ENCODE assay signal across 14 cellular contexts in genomic region chr1:155037851-155038441, GRCh38. TPM values are rescaled to one million over a fixed set of nuclear protein-coding genes. Genes with fewer than 3 reads are reported as not detected.
DNase-seq lines count a peak whose midpoint lies in the region; TF ChIP-seq lines count a peak whose summit lies in the region.
"Had no signal": no experiment of that assay in that cellular context is flagged by ENCODE, and none has a peak within 500 bp of the region (broad histone marks: within the 10 kb centered on the region; RNA-seq: fewer than 3 reads in every experiment).

No MANE protein-coding gene starts in this region.

- 54 to 74% methylated on average over 6 of the region's 6 CpGs for WGBS in esophagus, 2 donors
- 88% methylated on average over 6 of the region's 6 CpGs for WGBS in smooth muscle cell (ENCODE audit: low lambda C conversion rate)

- no peak for TF ChIP-seq CTCF in VCaP (conservative IDR thresholded peaks at IDR 0.05)
- no peak for TF ChIP-seq CTCF in smooth muscle cell (IDR thresholded peaks at IDR 0.05; ENCODE audit: borderline replicate concordance, insufficient read depth, poor library complexity, severe bottlenecking)

- no peak overlapping the region for H3K4me2 ChIP-seq in smooth muscle cell

- H3K79me2 ChIP-seq in smooth muscle cell (ENCODE audit: low read depth) = no peaks in the 10 kb centered on the region

- intact Hi-C loops in head of caudate nucleus (cut with DNase I) = no loop called here

- no peak overlapping the region for H2AFZ ChIP-seq in smooth muscle cell (ENCODE audit: low read depth)

- H4K20me1 ChIP-seq in smooth muscle cell (ENCODE audit: low read depth) = no peaks in the 10 kb centered on the region

- H3K4me3 ChIP-seq in esophagus (ENCODE audit: low read depth in 1 of 2, low read length in 2 of 2) = no peak overlapping the region
- H3K4me3 ChIP-seq in mucosa of rectum (ENCODE audit: low read length in 2 of 2) = peak overlapping the region in 1 of 2 donors; percentile 37
- H3K4me3 ChIP-seq in smooth muscle cell = no peak overlapping the region

- H3K27me3 ChIP-seq in esophagus (ENCODE audit: control insufficient read depth in 1 of 2, insufficient read depth in 2 of 2, low read length in 2 of 2) = no peaks in the 10 kb centered on the region
- no peaks in the 10 kb centered on the region for H3K27me3 ChIP-seq in mucosa of rectum (ENCODE audit: control insufficient read depth in 2 of 2, insufficient read depth in 2 of 2, low read length in 2 of 2)
- no peaks in the 10 kb centered on the region for H3K27me3 ChIP-seq in smooth muscle cell (ENCODE audit: low read depth)

- no peaks in the 10 kb centered on the region for H3F3A ChIP-seq in smooth muscle cell (ENCODE audit: low read depth)

- H3K27ac ChIP-seq in VCaP (peak overlapping the region; percentile 60), esophagus (ENCODE audit: low read depth in 2 of 2, low read length in 1 of 2) (peak overlapping the region; percentile 91 to 97), mucosa of rectum (ENCODE audit: low read depth in 2 of 2, low read length in 2 of 2) (peak overlapping the region; percentile 85 to 92), smooth muscle cell (ENCODE audit: low read depth) (no peak overlapping the region)

- no peaks in the 10 kb centered on the region for H3K9me3 ChIP-seq in esophagus (ENCODE audit: control insufficient read depth in 2 of 2, insufficient read depth in 1 of 2, low read depth in 1 of 2, low read length in 1 of 2)
- no peaks in the 10 kb centered on the region for H3K9me3 ChIP-seq in mucosa of rectum (ENCODE audit: control insufficient read depth in 2 of 2, low read length in 2 of 2)
- H3K9me3 ChIP-seq in smooth muscle cell (replicated peaks; ENCODE audit: low read depth) = no peaks in the 10 kb centered on the region

- H3K4me1 ChIP-seq in esophagus (ENCODE audit: control insufficient read depth in 2 of 2, insufficient read depth in 2 of 2, low read length in 1 of 2) (peaks cover 3 to 31% of the 10 kb centered on the region in 2 donors), mucosa of rectum (ENCODE audit: control insufficient read depth in 2 of 2, insufficient read depth in 2 of 2, low read length in 2 of 2) (peaks cover 21 to 33% of the 10 kb centered on the region in 2 donors), smooth muscle cell (ENCODE audit: low read depth) (no peaks in the 10 kb centered on the region)

- DNase-seq in NK-92 (lab: John Stamatoyannopoulos, UW; ENCODE audit: unreplicated experiment) (no peak), smooth muscle cell (lab: John Stamatoyannopoulos, UW; ENCODE audit: unreplicated experiment) (no peak), head of caudate nucleus (no peak), activated gamma-delta T cell treated with Interleukin-2 at 50 U/mL for 16 hours (no peak)
- DNase-seq: COR-L47, GOT3, NCI-H1417 treated with DMSO at 0.1 percent for 48 hours had no signal

- H3K9ac ChIP-seq in mucosa of rectum (ENCODE audit: low read depth in 1 of 2, low read length in 2 of 2) (peak overlapping the region in 1 of 2 donors; percentile 61), smooth muscle cell (ENCODE audit: low read depth) (no peak overlapping the region)

- H3K36me3 ChIP-seq in esophagus (ENCODE audit: control insufficient read depth in 2 of 2, insufficient read depth in 2 of 2, low read length in 1 of 2) (no peaks in the 10 kb centered on the region), mucosa of rectum (ENCODE audit: control insufficient read depth in 2 of 2, insufficient read depth in 2 of 2, low read length in 2 of 2) (no peaks in the 10 kb centered on the region), smooth muscle cell (ENCODE audit: low read depth) (no peaks in the 10 kb centered on the region)

RNA-seq across cellular contexts. Expression of gene DCST1, which starts 4.3 kb away (rescaled TPM):
- under 1 TPM; 0.14 to 0.29 TPM for polyA plus RNA-seq in esophagus
- total RNA-seq in smooth muscle cell = not detected in 2 replicates
- not detected in 2 replicates for polyA plus RNA-seq in smooth muscle cell
- total RNA-seq: HT1080, LHCN-M2 had no signal
- polyA plus RNA-seq: CD14-positive monocyte, IgD-negative memory B cell had no signal

RNA-seq across cellular contexts. Expression of gene DCST2, which starts 4.4 kb away (rescaled TPM):
- polyA plus RNA-seq in esophagus (10 to 100 TPM in 1 of 2 donors, 1 to 10 TPM in 1; 1.7 to 10.1 TPM), smooth muscle cell (1.2 and 1.3 TPM in 2 replicates)
- total RNA-seq in smooth muscle cell = 1.1 TPM in 1 of 2 replicates, not detected in the other
- polyA plus RNA-seq: CD14-positive monocyte, IgD-negative memory B cell had no signal

RNA-seq across cellular contexts. Expression of gene ADAM15, which starts 13.2 kb away (rescaled TPM):
- polyA plus RNA-seq in esophagus (100 to 1,000 TPM; 122 to 222 TPM), smooth muscle cell (41.2 and 49.4 TPM in 2 replicates)
- 29.8 and 45.4 TPM in 2 replicates for total RNA-seq in smooth muscle cell

RNA-seq across cellular contexts. Expression of gene EFNA4, which starts 25.6 kb away (rescaled TPM):
- polyA plus RNA-seq in esophagus (10 to 100 TPM; 14.7 to 16.2 TPM), smooth muscle cell (18.1 and 19.1 TPM in 2 replicates)
- total RNA-seq in smooth muscle cell = 24.2 and 27.6 TPM in 2 replicates

RNA-seq across cellular contexts. Expression of gene ZBTB7B, which starts 35.3 kb away (rescaled TPM):
- polyA plus RNA-seq in esophagus (10 to 100 TPM; 71.7 to 95.8 TPM), smooth muscle cell (7.5 and 10.0 TPM in 2 replicates)
- 15.3 and 15.5 TPM in 2 replicates for total RNA-seq in smooth muscle cell
